34 cellular contexts compared by ENCODE assay signal in the genomic region with DNA sequence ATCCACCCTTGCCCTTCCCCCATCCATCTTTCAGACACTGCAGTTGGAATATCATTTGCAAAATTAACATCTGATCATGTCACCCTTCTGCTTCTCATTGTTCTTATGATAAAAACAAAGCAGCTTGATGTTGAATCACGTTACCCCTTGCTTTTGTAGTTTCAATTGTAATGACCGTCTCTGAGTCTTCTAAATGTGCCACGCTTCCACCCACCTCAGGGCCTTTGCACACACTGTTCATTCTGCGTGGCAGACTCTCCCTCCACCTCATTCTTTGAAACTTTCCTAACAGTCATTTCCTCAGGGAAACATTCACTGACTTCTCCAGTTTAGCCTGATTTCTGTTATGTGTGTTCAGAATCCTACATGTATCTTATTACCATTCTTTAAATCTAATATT.
"Had no signal": no experiment of that assay in that cellular context is flagged by ENCODE, and none has a peak within 500 bp of the region (broad histone marks: within the 10 kb centered on the region; RNA-seq: fewer than 3 reads in every experiment).

No MANE protein-coding gene starts in this region.

- H3K9me3 ChIP-seq: MG63 had no signal

- H3K4me3 ChIP-seq: MG63 had no signal

- H3K36me3 ChIP-seq: MG63 had no signal

- H3K27me3 ChIP-seq: MG63 had no signal

- DNase-seq: Karpas-422, Kasumi-1, MG63, MM.1S, MV-4-11, NCI-H1048, NCI-H1092, NCI-H1092 treated with DMSO at 0.1 percent for 48 hours, NCI-H1105, NCI-H1105 treated with DMSO at 0.1 percent for 48 hours, NCI-H1417, NCI-H1417 treated with DMSO at 0.1 percent for 48 hours, NCI-H1436, NCI-H1436 treated with DMSO at 0.1 percent for 48 hours, NCI-H146, NCI-H1694, NCI-H1694 treated with DMSO at 0.1 percent for 48 hours, NCI-H187, NCI-H187 treated with DMSO at 0.1 percent for 48 hours, NCI-H1930, NCI-H2029, NCI-H2029 treated with DMSO at 0.1 percent for 48 hours, NCI-H2081, NCI-H2081 treated with DMSO at 0.1 percent for 48 hours, NCI-H2107, NCI-H2171, NCI-H2171 treated with DMSO at 0.1 percent for 48 hours, NCI-H2227 treated with DMSO at 0.1 percent for 48 hours, NCI-H226, NCI-H345, NCI-H446, NCI-H446 treated with DMSO at 0.1 percent for 48 hours, NCI-H510A, NCI-H510A treated with DMSO at 0.1 percent for 48 hours had no signal
